ENCODE assay signal across 12 cellular contexts in genomic region chr10:821322-821721, GRCh38.
A peak's percentile ranks its signal among the peaks of the same experiment; 100 is the strongest.
DNase-seq lines count a peak whose midpoint lies in the region; ATAC-seq, FAIRE-seq and TF ChIP-seq lines count a peak whose summit lies in the region.
"Had no signal": no experiment of that assay in that cellular context is flagged by ENCODE, and none has a peak within 500 bp of the region (broad histone marks: within the 10 kb centered on the region; RNA-seq: fewer than 3 reads in every experiment).

No MANE protein-coding gene starts in this region.

- peaks cover 100% of the 10 kb centered on the region for H3K36me3 ChIP-seq in BLaER1

- no peak for TF ChIP-seq POLR2A in GM12891 (IDR thresholded peaks at IDR 0.05; ENCODE audit: low read depth, low read length)
- no peak for TF ChIP-seq POLR2A in GM18505 (IDR thresholded peaks at IDR 0.05; ENCODE audit: borderline replicate concordance, extremely low read depth, insufficient read depth, insufficient read length)

- peaks cover 14 to 30% (median 29%) of the 10 kb centered on the region in 4 donors for H3K4me1 Mint-ChIP-seq in naive thymus-derived CD8-positive, alpha-beta T cell

- peak overlapping the region in 1 of 10 donors; percentile 30 for H3K4me3 Mint-ChIP-seq in naive thymus-derived CD8-positive, alpha-beta T cell

- no peaks in the 10 kb centered on the region for H3K9me3 ChIP-seq in BLaER1

- no peaks in the 10 kb centered on the region for H3K27me3 ChIP-seq in BLaER1

- FAIRE-seq in GM12891 (lab: Jason Lieb, UNC) = peak; percentile 41

- peaks cover 94% of the 10 kb centered on the region for H4K20me1 ChIP-seq in BLaER1

- H3K27ac Mint-ChIP-seq in naive thymus-derived CD8-positive, alpha-beta T cell = peak overlapping the region; percentile 55 to 93 (median 88)

- no peak for ATAC-seq in naive thymus-derived CD8-positive, alpha-beta T cell
- ATAC-seq in HG03571 (IDR thresholded peaks at IDR 0.05; ENCODE audit: unreplicated experiment) = no peak
- no peak for ATAC-seq in GM18505 (IDR thresholded peaks at IDR 0.05; ENCODE audit: unreplicated experiment)

- no peak overlapping the region for H3K9ac ChIP-seq in BLaER1

- no peak for DNase-seq in GM12891 (ENCODE audit: insufficient read length, low spot score)
- peak; percentile 10 for DNase-seq in astrocyte of the spinal cord (ENCODE audit: low read depth, low spot score)
- no peak for DNase-seq in naive thymus-derived CD8-positive, alpha-beta T cell
- no peak for DNase-seq in activated gamma-delta T cell treated with Interleukin-2 at 50 U/mL for 16 hours
- no peak for DNase-seq in DMS79 treated with DMSO at 0.1 percent for 48 hours (lab: John Stamatoyannopoulos, UW)
- DNase-seq: activated CD4-positive, alpha-beta T cell treated with anti-CD3 and anti-CD28 coated beads, Interleukin-2, amount 50 U/mL, for 1 hour; amygdala; DND-41 had no signal

- H3K27ac ChIP-seq in BLaER1 = no peak overlapping the region

- peaks cover 0 to 1% (median 0%) of the 10 kb centered on the region in 5 donors for H3K27me3 Mint-ChIP-seq in naive thymus-derived CD8-positive, alpha-beta T cell

- H3K36me3 Mint-ChIP-seq in naive thymus-derived CD8-positive, alpha-beta T cell = peaks cover 6 to 80% (median 14%) of the 10 kb centered on the region in 3 donors

- peak overlapping the region; percentile 95 for H3K4me2 ChIP-seq in BLaER1
- H3K4me2 ChIP-seq: smooth muscle cell had no signal

- H3K4me3 ChIP-seq in BLaER1 (no peak overlapping the region), astrocyte of the spinal cord (ENCODE audit: low read depth, low read length) (no peak overlapping the region)
- H3K4me3 ChIP-seq: smooth muscle cell had no signal

- in situ Hi-C loops in astrocyte of the spinal cord (cut with HindIII; ENCODE audit: low sequenced_read_pairs) = no loop called here

- POLR2A ChIA-PET in naive thymus-derived CD8-positive, alpha-beta T cell (lab: Charles Lee) = no interaction called here

- H3K4me1 ChIP-seq in BLaER1 = peaks cover 36% of the 10 kb centered on the region

- no peak for TF ChIP-seq CTCF in astrocyte of the spinal cord (IDR thresholded peaks at IDR 0.05; ENCODE audit: low read depth, low read length)

- H3K9me3 Mint-ChIP-seq in naive thymus-derived CD8-positive, alpha-beta T cell = no peaks in the 10 kb centered on the region

TF ChIP-seq in GM12891, 5 proteins besides CTCF, POLR2A, EP300 and RAD21:
- TF ChIP-seq PAX5 (IDR thresholded peaks at IDR 0.05; ENCODE audit: insufficient read depth, low read length, severe bottlenecking) (no peak), TAF1 (IDR thresholded peaks at IDR 0.05; ENCODE audit: low read depth, low read length) (no peak), SPI1 (IDR thresholded peaks at IDR 0.05; ENCODE audit: low read depth, low read length) (no peak)
